ENCODE assay signal across 18 cellular contexts in genomic region chr9:97651646-97652045, GRCh38. TPM values are rescaled to one million over a fixed set of nuclear protein-coding genes. Genes with fewer than 3 reads are reported as not detected.
A peak's percentile ranks its signal among the peaks of the same experiment; 100 is the strongest.
DNase-seq lines count a peak whose midpoint lies in the region; ATAC-seq lines count a peak whose summit lies in the region.
"Had no signal": no experiment of that assay in that cellular context is flagged by ENCODE, and none has a peak within 500 bp of the region (broad histone marks: within the 10 kb centered on the region; RNA-seq: fewer than 3 reads in every experiment).

No MANE protein-coding gene starts in this region.

- 95% methylated on average over 3 of the region's 3 CpGs for WGBS in GM23248 (ENCODE audit: low coverage in 1 of 2, low lambda C conversion rate in 2 of 2, missing lambda C conversion rate in 2 of 2), 2 experiments

- peaks cover 8% of the 10 kb centered on the region for H3K4me1 ChIP-seq in GM23248 (ENCODE audit: insufficient read depth)

- DNase-seq in activated T-cell treated with anti-CD3 and anti-CD28 coated beads, Interleukin-2, amount 50 U/mL, for 72 hours = no peak
- DNase-seq in activated T-cell treated with anti-CD3 and anti-CD28 coated beads, Interleukin-2, amount 50 U/mL, for 48 hours = no peak
- DNase-seq in GM23248 (peak; percentile 26), myocyte (ENCODE audit: low read depth) (peak; percentile 17), substantia nigra (lab: John Stamatoyannopoulos, UW) (no peak)
- DNase-seq in activated T-helper 2 cell treated with anti-CD3 and anti-CD28 coated beads, Interferon-gamma antibody, Interleukin-2, Interleukin-4, amounts not matched to agents 10 μg/mL and 5 μg/mL and 100 μg/mL, durations not matched to agents 14 hours and 24 hours and 36 hours (ENCODE audit: low spot score) = no peak
- no peak for DNase-seq in activated T-helper 1 cell treated with anti-CD3 and anti-CD28 coated beads, Interleukin-12 subunit alpha, Interleukin-12 subunit beta, Interleukin-2, Interleukin-4 antibody, amounts not matched to agents 30 ng/mL and 10 ng/mL and 1 ng/mL, durations not matched to agents 14 hours and 24 hours and 36 hours (ENCODE audit: low spot score)
- DNase-seq: CD4-positive, alpha-beta T cell; H7; NCI-H1105; NCI-H1694; NCI-H510A treated with DMSO at 0.1 percent for 48 hours; NCI-H82; PC-3 had no signal

- no peak overlapping the region for H3K4me3 ChIP-seq in GM23248

- H2AFZ ChIP-seq in GM23248 = no peak overlapping the region

- no peak overlapping the region for H3K9ac ChIP-seq in GM23248
- H3K9ac ChIP-seq: KMS-11 had no signal

- peaks cover 78% of the 10 kb centered on the region for H3K36me3 ChIP-seq in GM23248 (ENCODE audit: low read depth)

- H3K27ac ChIP-seq in GM23248 (no peak overlapping the region), substantia nigra (ENCODE audit: low read depth, low read length, poor library complexity, severe bottlenecking) (no peak overlapping the region)
- H3K27ac ChIP-seq: KMS-11, RWPE1 had no signal

- H3K4me2 ChIP-seq in GM23248 (ENCODE audit: unreplicated experiment) = no peak overlapping the region
- H3K4me2 ChIP-seq: KMS-11 had no signal

- H3K9me2 ChIP-seq in GM23248 (ENCODE audit: insufficient read depth) = no peaks in the 10 kb centered on the region

- peaks cover 32% of the 10 kb centered on the region for H3K79me2 ChIP-seq in GM23248 (ENCODE audit: insufficient read depth)

- peak overlapping the region; percentile 92 for H3K27ac Mint-ChIP-seq in activated T-cell treated with anti-CD3 and anti-CD28 coated beads, Interleukin-2, amount 50 U/mL, for 72 hours
- peak overlapping the region; percentile 3 for H3K27ac Mint-ChIP-seq in activated T-helper 2 cell treated with anti-CD3 and anti-CD28 coated beads, Interferon-gamma antibody, Interleukin-2, Interleukin-4, amounts not matched to agents 10 μg/mL and 5 μg/mL and 100 μg/mL, durations not matched to agents 14 hours and 24 hours and 36 hours
- H3K27ac Mint-ChIP-seq in activated T-helper 1 cell treated with anti-CD3 and anti-CD28 coated beads, Interleukin-12 subunit alpha, Interleukin-12 subunit beta, Interleukin-2, Interleukin-4 antibody, amounts not matched to agents 30 ng/mL and 10 ng/mL and 1 ng/mL, durations not matched to agents 14 hours and 24 hours and 36 hours = no peak overlapping the region
- H3K27ac Mint-ChIP-seq: B cell; CD4-positive, alpha-beta T cell had no signal

- intact Hi-C loops in activated T-helper 2 cell treated with anti-CD3 and anti-CD28 coated beads, Interferon-gamma antibody, Interleukin-2, Interleukin-4, amounts not matched to agents 10 μg/mL and 5 μg/mL and 100 μg/mL, durations not matched to agents 14 hours and 24 hours and 36 hours (cut with micrococcal nuclease) = no loop called here
- intact Hi-C loops in activated T-helper 1 cell treated with anti-CD3 and anti-CD28 coated beads, Interleukin-12 subunit alpha, Interleukin-12 subunit beta, Interleukin-2, Interleukin-4 antibody, amounts not matched to agents 30 ng/mL and 10 ng/mL and 1 ng/mL, durations not matched to agents 14 hours and 24 hours and 36 hours (cut with micrococcal nuclease) = no loop called here

- no peaks in the 10 kb centered on the region for H3K4me1 Mint-ChIP-seq in activated T-cell treated with anti-CD3 and anti-CD28 coated beads, Interleukin-2, amount 50 U/mL, for 72 hours (ENCODE audit: low read depth)
- peaks cover 8% of the 10 kb centered on the region for H3K4me1 Mint-ChIP-seq in activated T-helper 2 cell treated with anti-CD3 and anti-CD28 coated beads, Interferon-gamma antibody, Interleukin-2, Interleukin-4, amounts not matched to agents 10 μg/mL and 5 μg/mL and 100 μg/mL, durations not matched to agents 14 hours and 24 hours and 36 hours (ENCODE audit: low read depth)
- peaks cover 9% of the 10 kb centered on the region for H3K4me1 Mint-ChIP-seq in activated T-helper 1 cell treated with anti-CD3 and anti-CD28 coated beads, Interleukin-12 subunit alpha, Interleukin-12 subunit beta, Interleukin-2, Interleukin-4 antibody, amounts not matched to agents 30 ng/mL and 10 ng/mL and 1 ng/mL, durations not matched to agents 14 hours and 24 hours and 36 hours (ENCODE audit: low read depth)
- H3K4me1 Mint-ChIP-seq: B cell had no signal

- H3K27me3 ChIP-seq in GM23248 (replicated peaks; ENCODE audit: insufficient read depth) = no peaks in the 10 kb centered on the region

- H3K9me3 ChIP-seq in GM23248 (ENCODE audit: low read depth) = no peaks in the 10 kb centered on the region

- H3K36me3 Mint-ChIP-seq in activated T-cell treated with anti-CD3 and anti-CD28 coated beads, Interleukin-2, amount 50 U/mL, for 72 hours (ENCODE audit: insufficient read depth in 2 of 2) = peaks cover 7 to 32% of the 10 kb centered on the region in 2 donors
- H3K36me3 Mint-ChIP-seq in activated T-helper 2 cell treated with anti-CD3 and anti-CD28 coated beads, Interferon-gamma antibody, Interleukin-2, Interleukin-4, amounts not matched to agents 10 μg/mL and 5 μg/mL and 100 μg/mL, durations not matched to agents 14 hours and 24 hours and 36 hours (ENCODE audit: low read depth) = peaks cover 72% of the 10 kb centered on the region
- peaks cover 49% of the 10 kb centered on the region for H3K36me3 Mint-ChIP-seq in activated T-helper 1 cell treated with anti-CD3 and anti-CD28 coated beads, Interleukin-12 subunit alpha, Interleukin-12 subunit beta, Interleukin-2, Interleukin-4 antibody, amounts not matched to agents 30 ng/mL and 10 ng/mL and 1 ng/mL, durations not matched to agents 14 hours and 24 hours and 36 hours (ENCODE audit: low read depth)

- H4K20me1 ChIP-seq in GM23248 (ENCODE audit: insufficient read depth) = no peaks in the 10 kb centered on the region

- in situ Hi-C loops in GM23248 (cut with MboI) = no loop called here

- no peak overlapping the region for H3K4me3 Mint-ChIP-seq in activated T-cell treated with anti-CD3 and anti-CD28 coated beads, Interleukin-2, amount 50 U/mL, for 72 hours
- no peak overlapping the region for H3K4me3 Mint-ChIP-seq in activated T-helper 2 cell treated with anti-CD3 and anti-CD28 coated beads, Interferon-gamma antibody, Interleukin-2, Interleukin-4, amounts not matched to agents 10 μg/mL and 5 μg/mL and 100 μg/mL, durations not matched to agents 14 hours and 24 hours and 36 hours (ENCODE audit: low read depth)
- no peak overlapping the region for H3K4me3 Mint-ChIP-seq in activated T-helper 1 cell treated with anti-CD3 and anti-CD28 coated beads, Interleukin-12 subunit alpha, Interleukin-12 subunit beta, Interleukin-2, Interleukin-4 antibody, amounts not matched to agents 30 ng/mL and 10 ng/mL and 1 ng/mL, durations not matched to agents 14 hours and 24 hours and 36 hours
- H3K4me3 Mint-ChIP-seq: B cell; CD4-positive, alpha-beta T cell had no signal

- ATAC-seq in activated T-cell treated with anti-CD3 and anti-CD28 coated beads, Interleukin-2, amount 50 U/mL, for 72 hours (replicated peaks in 1 of 2) = peak; percentile 34 to 70
- ATAC-seq: HepG2, PC-3 had no signal

- no peaks in the 10 kb centered on the region for H3K9me3 Mint-ChIP-seq in activated T-cell treated with anti-CD3 and anti-CD28 coated beads, Interleukin-2, amount 50 U/mL, for 72 hours
- H3K9me3 Mint-ChIP-seq in activated T-helper 2 cell treated with anti-CD3 and anti-CD28 coated beads, Interferon-gamma antibody, Interleukin-2, Interleukin-4, amounts not matched to agents 10 μg/mL and 5 μg/mL and 100 μg/mL, durations not matched to agents 14 hours and 24 hours and 36 hours = no peaks in the 10 kb centered on the region
- H3K9me3 Mint-ChIP-seq in activated T-helper 1 cell treated with anti-CD3 and anti-CD28 coated beads, Interleukin-12 subunit alpha, Interleukin-12 subunit beta, Interleukin-2, Interleukin-4 antibody, amounts not matched to agents 30 ng/mL and 10 ng/mL and 1 ng/mL, durations not matched to agents 14 hours and 24 hours and 36 hours = no peaks in the 10 kb centered on the region
- H3K9me3 Mint-ChIP-seq: CD4-positive, alpha-beta T cell had no signal

- no peaks in the 10 kb centered on the region for H3K27me3 Mint-ChIP-seq in activated T-cell treated with anti-CD3 and anti-CD28 coated beads, Interleukin-2, amount 50 U/mL, for 72 hours (ENCODE audit: low read depth)
- H3K27me3 Mint-ChIP-seq in activated T-helper 2 cell treated with anti-CD3 and anti-CD28 coated beads, Interferon-gamma antibody, Interleukin-2, Interleukin-4, amounts not matched to agents 10 μg/mL and 5 μg/mL and 100 μg/mL, durations not matched to agents 14 hours and 24 hours and 36 hours (ENCODE audit: low read depth) = no peaks in the 10 kb centered on the region
- no peaks in the 10 kb centered on the region for H3K27me3 Mint-ChIP-seq in activated T-helper 1 cell treated with anti-CD3 and anti-CD28 coated beads, Interleukin-12 subunit alpha, Interleukin-12 subunit beta, Interleukin-2, Interleukin-4 antibody, amounts not matched to agents 30 ng/mL and 10 ng/mL and 1 ng/mL, durations not matched to agents 14 hours and 24 hours and 36 hours (ENCODE audit: insufficient read depth)
- H3K27me3 Mint-ChIP-seq: B cell; CD4-positive, alpha-beta T cell had no signal

- no peaks in the 10 kb centered on the region; the same call in 1 of the 2 replicates for H3F3A ChIP-seq in GM23248 (ENCODE audit: insufficient read depth)

RNA-seq across cellular contexts. Expression of gene NCBP1, which starts 18.0 kb away (rescaled TPM):
- 10 to 100 TPM; 24.3 to 25.4 TPM for total RNA-seq in activated T-cell treated with anti-CD3 and anti-CD28 coated beads, Interleukin-2, amount 50 U/mL, for 72 hours
- 28.1 and 34.4 TPM in 2 replicates for total RNA-seq in GM23248 (2014; rRNA removed; shearing (Covaris generic))
- polyA plus RNA-seq in GM23248 (2016; fragmentation: Nextera tagmentation; extraction: Ambion mirVana) = 28.5 and 31.8 TPM in 2 replicates
- 44.2 and 44.8 TPM in 2 replicates for total RNA-seq in activated T-helper 2 cell treated with anti-CD3 and anti-CD28 coated beads, Interferon-gamma antibody, Interleukin-2, Interleukin-4, amounts not matched to agents 10 μg/mL and 5 μg/mL and 100 μg/mL, durations not matched to agents 14 hours and 24 hours and 36 hours
- total RNA-seq in myocyte = 37.4 and 39.3 TPM in 2 replicates
- 15.8 TPM for polyA plus RNA-seq in myocyte (2012)
- total RNA-seq in activated T-helper 1 cell treated with anti-CD3 and anti-CD28 coated beads, Interleukin-12 subunit alpha, Interleukin-12 subunit beta, Interleukin-2, Interleukin-4 antibody, amounts not matched to agents 30 ng/mL and 10 ng/mL and 1 ng/mL, durations not matched to agents 14 hours and 24 hours and 36 hours = 43.2 and 50.5 TPM in 2 replicates

RNA-seq across cellular contexts. Expression of gene TSTD2, which starts 18.5 kb away (rescaled TPM):
- total RNA-seq in activated T-cell treated with anti-CD3 and anti-CD28 coated beads, Interleukin-2, amount 50 U/mL, for 72 hours = 10 to 100 TPM; 18.7 to 23.3 TPM
- 13.9 and 14.4 TPM in 2 replicates for total RNA-seq in GM23248 (2014; rRNA removed; shearing (Covaris generic))
- polyA plus RNA-seq in GM23248 (2016; fragmentation: Nextera tagmentation; extraction: Ambion mirVana) = 6.7 and 7.6 TPM in 2 replicates
- total RNA-seq in activated T-helper 2 cell treated with anti-CD3 and anti-CD28 coated beads, Interferon-gamma antibody, Interleukin-2, Interleukin-4, amounts not matched to agents 10 μg/mL and 5 μg/mL and 100 μg/mL, durations not matched to agents 14 hours and 24 hours and 36 hours = 18.8 and 19.4 TPM in 2 replicates
- total RNA-seq in myocyte = 20.2 and 20.5 TPM in 2 replicates
- polyA plus RNA-seq in myocyte (2012) = 14.3 TPM
- 16.4 and 19.2 TPM in 2 replicates for total RNA-seq in activated T-helper 1 cell treated with anti-CD3 and anti-CD28 coated beads, Interleukin-12 subunit alpha, Interleukin-12 subunit beta, Interleukin-2, Interleukin-4 antibody, amounts not matched to agents 30 ng/mL and 10 ng/mL and 1 ng/mL, durations not matched to agents 14 hours and 24 hours and 36 hours

RNA-seq across cellular contexts. Expression of gene XPA, which starts 45.5 kb away (rescaled TPM):
- 10 to 100 TPM in 1 of 2 donors, 1 to 10 TPM in 1; 8.8 to 11.1 TPM for total RNA-seq in activated T-cell treated with anti-CD3 and anti-CD28 coated beads, Interleukin-2, amount 50 U/mL, for 72 hours
- 1.4 and 8.0 TPM in 2 replicates for total RNA-seq in GM23248 (2014; rRNA removed; shearing (Covaris generic))
- 14.3 and 17.4 TPM in 2 replicates for polyA plus RNA-seq in GM23248 (2016; fragmentation: Nextera tagmentation; extraction: Ambion mirVana)
- 10.3 and 14.6 TPM in 2 replicates for total RNA-seq in activated T-helper 2 cell treated with anti-CD3 and anti-CD28 coated beads, Interferon-gamma antibody, Interleukin-2, Interleukin-4, amounts not matched to agents 10 μg/mL and 5 μg/mL and 100 μg/mL, durations not matched to agents 14 hours and 24 hours and 36 hours
- total RNA-seq in myocyte = 6.6 and 12.2 TPM in 2 replicates
- polyA plus RNA-seq in myocyte (2012) = 8.5 TPM
- total RNA-seq in activated T-helper 1 cell treated with anti-CD3 and anti-CD28 coated beads, Interleukin-12 subunit alpha, Interleukin-12 subunit beta, Interleukin-2, Interleukin-4 antibody, amounts not matched to agents 30 ng/mL and 10 ng/mL and 1 ng/mL, durations not matched to agents 14 hours and 24 hours and 36 hours = 10.6 and 11.3 TPM in 2 replicates

Comparison
In these comparisons a context has a peak if more than half of its experiments do, and no peak if none do; other contexts are left out.
1. DNase-seq: peak in GM23248 (single experiment) and myocyte (single experiment); none in activated T-cell treated with anti-CD3 and anti-CD28 coated beads, Interleukin-2, amount 50 U/mL, for 72 hours (0 of 2), activated T-cell treated with anti-CD3 and anti-CD28 coated beads, Interleukin-2, amount 50 U/mL, for 48 hours (0 of 2), activated T-helper 2 cell treated with anti-CD3 and anti-CD28 coated beads, Interferon-gamma antibody, Interleukin-2, Interleukin-4, amounts not matched to agents 10 μg/mL and 5 μg/mL and 100 μg/mL, durations not matched to agents 14 hours and 24 hours and 36 hours (single experiment), activated T-helper 1 cell treated with anti-CD3 and anti-CD28 coated beads, Interleukin-12 subunit alpha, Interleukin-12 subunit beta, Interleukin-2, Interleukin-4 antibody, amounts not matched to agents 30 ng/mL and 10 ng/mL and 1 ng/mL, durations not matched to agents 14 hours and 24 hours and 36 hours (single experiment) and substantia nigra (0 of 49).